Comparison of ENCODE assay signal across 8 cellular contexts in the genomic region with DNA sequence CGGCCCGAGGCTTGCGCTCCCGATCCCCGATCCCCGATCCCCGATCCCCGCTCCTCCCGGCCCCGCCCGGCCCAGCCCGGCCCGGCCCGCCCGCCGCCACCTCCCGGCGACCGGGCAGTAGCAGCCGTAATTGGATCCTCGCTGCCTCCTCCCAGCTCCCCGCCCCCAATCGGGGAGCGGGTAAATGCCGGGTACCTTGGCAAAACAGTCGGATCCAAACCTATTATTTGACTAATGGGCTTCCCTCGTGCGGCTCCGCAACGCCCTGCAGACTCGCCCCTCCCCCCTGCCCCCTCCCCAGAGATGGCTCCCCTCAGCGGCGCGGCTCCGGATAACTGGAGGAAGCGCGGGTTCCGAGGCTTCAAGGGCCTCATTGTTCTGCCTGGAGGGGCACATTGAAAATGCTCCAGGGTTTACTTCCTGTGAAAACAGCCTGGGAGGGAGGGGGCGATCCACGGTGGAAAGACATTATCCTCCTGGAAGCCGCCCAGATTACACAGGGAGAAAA.
DNase-seq lines count a peak whose midpoint lies in the region; ATAC-seq and TF ChIP-seq lines count a peak whose summit lies in the region.

No MANE protein-coding gene starts in this region.

- intact Hi-C loops in heart left ventricle (cut with DNase I), result loop anchor here in 8 of 10 donors (1.0 to 10.0 kb wide), 11 partner anchors 42 to 939 kb away; a partner anchor contains a TSS

- H3K4me3 ChIP-seq in Peyer's patch, result peak overlapping the region; percentile 47 to 81 (median 56)
- H3K4me3 ChIP-seq in heart left ventricle, result peak overlapping the region; percentile 11 to 66 (median 54)

- H3K36me3 ChIP-seq in Peyer's patch (no peaks in the 10 kb centered on the region), heart left ventricle (no peaks in the 10 kb centered on the region)

- H3K9me3 ChIP-seq in Peyer's patch, result no peaks in the 10 kb centered on the region
- H3K9me3 ChIP-seq in heart left ventricle, result no peaks in the 10 kb centered on the region

- DNase-seq in DMS153 treated with DMSO at 0.1 percent for 48 hours (lab: John Stamatoyannopoulos, UW; ENCODE audit: unreplicated experiment) (peak; percentile 97), KBM-7 (peak; percentile 44), Peyer's patch (peak in 2 of 3 donors; percentile 47 to 79), heart left ventricle (peak; percentile 80 to 87 (median 84)), pons (ENCODE audit: low spot score) (peak; percentile 88), LoVo (ENCODE audit: low spot score) (no peak)

- H3K4me1 ChIP-seq in Peyer's patch (peaks cover 0 to 27% (median 0%) of the 10 kb centered on the region in 4 donors), heart left ventricle (peaks cover 5 to 48% (median 30%) of the 10 kb centered on the region in 12 donors)

- H3K27ac ChIP-seq in Peyer's patch (peak overlapping the region; percentile 77 to 96 (median 88)), adipose tissue (ENCODE audit: low read depth, low read length) (peak overlapping the region; percentile 11), heart left ventricle (peak overlapping the region; percentile 91 to 100 (median 98))

- TF ChIP-seq POLR2A in Peyer's patch (IDR thresholded peaks at IDR 0.05) (no peak), heart left ventricle (IDR thresholded peaks at IDR 0.05) (no peak)

- ATAC-seq in GM21786 (IDR thresholded peaks at IDR 0.05; ENCODE audit: unreplicated experiment) (peak; percentile 38), heart left ventricle (peak; percentile 22 to 65 (median 48))

- in situ Hi-C loops in KBM-7 (cut with MboI; ENCODE audit: low pct_unique_long_range_greater_than_20kb, low sequenced_read_pairs), result no loop called here

- H3K27me3 ChIP-seq in Peyer's patch (no peaks in the 10 kb centered on the region), heart left ventricle (no peaks in the 10 kb centered on the region)

- WGBS in adipose tissue, 3 donors, result 0 to 1% (median 1%) methylated on average over 30 to 41 of the region's 41 CpGs
- WGBS in heart left ventricle, 4 donors, result 1 to 4% (median 3%) methylated on average over 5 to 41 of the region's 41 CpGs

- TF ChIP-seq CTCF in Peyer's patch (IDR thresholded peaks at IDR 0.05) (peak in 2 of 6 experiments; percentile 13 to 18), heart left ventricle (IDR thresholded peaks at IDR 0.05) (peak in 4 of 12 donors; percentile 16 to 44 (median 25))

Comparison
In these comparisons a context has a peak if more than half of its experiments do, and no peak if none do; other contexts are left out.
1. H3K27ac ChIP-seq: peak in every context shown above with its lines; median percentile 98 in heart left ventricle; 88 in Peyer's patch; 11 in adipose tissue.